ENCODE assay signal across 19 cellular contexts in genomic region chr10:73876566-73876965, GRCh38. TPM values are rescaled to one million over a fixed set of nuclear protein-coding genes. Genes with fewer than 3 reads are reported as not detected.
DNase-seq lines count a peak whose midpoint lies in the region; ATAC-seq, FAIRE-seq and TF ChIP-seq lines count a peak whose summit lies in the region.
"Had no signal": no experiment of that assay in that cellular context is flagged by ENCODE, and none has a peak within 500 bp of the region (broad histone marks: within the 10 kb centered on the region; RNA-seq: fewer than 3 reads in every experiment).

No MANE protein-coding gene starts in this region.

- no peak overlapping the region for H4K91ac ChIP-seq in H1 (replicated peaks; ENCODE audit: insufficient read length, low read length)

- TF ChIP-seq CTCF in HEK293 (tag by site-specific recombination; IDR thresholded peaks at IDR 0.05) (no peak), H1 (IDR thresholded peaks at IDR 0.05; ENCODE audit: control extremely low read depth in 1 of 3, insufficient read depth in 1 of 3, low read depth in 1 of 3, low read length in 3 of 3) (no peak), osteocyte (IDR thresholded peaks at IDR 0.05) (no peak), testis (IDR thresholded peaks at IDR 0.05) (no peak), A673 (conservative IDR thresholded peaks at IDR 0.05; ENCODE audit: low read depth, low read length) (no peak)

- no peak overlapping the region for H2BK20ac ChIP-seq in H1 (ENCODE audit: low read length)

- H3K9ac ChIP-seq in H1 (replicated peaks in 1 of 4; ENCODE audit: extremely low read depth in 1 of 4, low read depth in 3 of 4, low read length in 3 of 4): no peak overlapping the region

- H4K8ac ChIP-seq in H1 (ENCODE audit: extremely low read depth, insufficient read depth, low read length): no peak overlapping the region

- H3K4me3 Mint-ChIP-seq in CD4-positive, CD25-positive, alpha-beta regulatory T cell: peak overlapping the region in 2 of 4 donors; percentile 26 to 85
- no peak overlapping the region for H3K4me3 Mint-ChIP-seq in osteocyte (ENCODE audit: unreplicated experiment)
- H3K4me3 Mint-ChIP-seq in activated T-helper 2 cell treated with anti-CD3 and anti-CD28 coated beads, Interferon-gamma antibody, Interleukin-2, Interleukin-4, amounts not matched to agents 10 μg/mL and 5 μg/mL and 100 μg/mL, durations not matched to agents 14 hours and 24 hours and 36 hours (ENCODE audit: low read depth): no peak overlapping the region
- H3K4me3 Mint-ChIP-seq: dendritic cell treated with granulocyte-macrophage colony-stimulating factor and Interleukin-4, amounts not matched to agents 40 ng/mL and 50 ng/mL, for 4 days had no signal

- no peak overlapping the region for H3K14ac ChIP-seq in H1 (ENCODE audit: insufficient read length)

- H3K9me3 ChIP-seq in CD4-positive, CD25-positive, alpha-beta regulatory T cell (ENCODE audit: control insufficient read depth in 2 of 2, low read length in 2 of 2): no peaks in the 10 kb centered on the region
- H3K9me3 ChIP-seq in HEK293 (ENCODE audit: control insufficient read depth, insufficient read depth, low read depth, low read length) (no peaks in the 10 kb centered on the region), H1 (ENCODE audit: insufficient read depth in 2 of 2, low read depth in 1 of 2, low read length in 1 of 2) (no peaks in the 10 kb centered on the region), testis (no peaks in the 10 kb centered on the region), A673 (ENCODE audit: low read depth, low read length, poor library complexity, severe bottlenecking) (no peaks in the 10 kb centered on the region)
- H3K9me3 ChIP-seq: ovary, SJCRH30 had no signal

- H3K27ac Mint-ChIP-seq in CD4-positive, CD25-positive, alpha-beta regulatory T cell: peak overlapping the region in 2 of 3 donors; percentile 77 to 86
- peak overlapping the region; percentile 44 for H3K27ac Mint-ChIP-seq in osteocyte (ENCODE audit: unreplicated experiment)
- no peak overlapping the region for H3K27ac Mint-ChIP-seq in activated T-helper 2 cell treated with anti-CD3 and anti-CD28 coated beads, Interferon-gamma antibody, Interleukin-2, Interleukin-4, amounts not matched to agents 10 μg/mL and 5 μg/mL and 100 μg/mL, durations not matched to agents 14 hours and 24 hours and 36 hours
- H3K27ac Mint-ChIP-seq: activated naive CD4-positive, alpha-beta T cell treated with anti-CD3 and anti-CD28 coated beads, Interleukin-2, amount 50 U/mL, for 72 hours; dendritic cell treated with granulocyte-macrophage colony-stimulating factor and Interleukin-4, amounts not matched to agents 40 ng/mL and 50 ng/mL, for 4 days; H9 had no signal

- H3K56ac ChIP-seq in H1 (replicated peaks; ENCODE audit: insufficient read length, low read depth, low read length): no peak overlapping the region

- peaks cover 0 to 50% (median 29%) of the 10 kb centered on the region in 4 donors for H3K4me1 Mint-ChIP-seq in CD4-positive, CD25-positive, alpha-beta regulatory T cell
- H3K4me1 Mint-ChIP-seq in osteocyte (ENCODE audit: unreplicated experiment): peaks cover 45% of the 10 kb centered on the region
- H3K4me1 Mint-ChIP-seq in activated T-helper 2 cell treated with anti-CD3 and anti-CD28 coated beads, Interferon-gamma antibody, Interleukin-2, Interleukin-4, amounts not matched to agents 10 μg/mL and 5 μg/mL and 100 μg/mL, durations not matched to agents 14 hours and 24 hours and 36 hours (ENCODE audit: low read depth): peaks cover 49% of the 10 kb centered on the region

- no peak for TF ChIP-seq RAD21 in H1 (IDR thresholded peaks at IDR 0.05 in 1 of 2, conservative IDR thresholded peaks at IDR 0.05 in 1 of 2; ENCODE audit: low read depth in 2 of 2, low read length in 2 of 2)

- no peak overlapping the region for H3K18ac ChIP-seq in H1 (ENCODE audit: extremely low read depth, low read length)

- BruUV-seq in A673 (replicated peaks; lab: Mats Ljungman, UMichigan): no TSS peak

- TF ChIP-seq EP300 in H1 (IDR thresholded peaks at IDR 0.05; ENCODE audit: borderline replicate concordance in 1 of 2, low read depth in 2 of 2, low read length in 2 of 2): no peak

- H3K4ac ChIP-seq in H1 (replicated peaks; ENCODE audit: insufficient read length, low read depth, low read length): no peak overlapping the region

- CTCF ChIA-PET in HEK293 (lab: Yijun Ruan, JAX) (interaction anchor here (0.6 to 11.0 kb wide), 4 partner anchors 10 to 43 kb away, joined by 3 to 267 read pairs (median 6); no protein-coding TSS in a partner anchor), H1 (lab: Charles Lee; ENCODE audit: partially characterized antibody) (interaction anchor here (0.7 to 27.0 kb wide), 6 partner anchors 11 to 178 kb away, joined by 4 to 681 read pairs (median 148); no protein-coding TSS in a partner anchor), A673 (lab: Charles Lee) (no interaction called here)

- no peak overlapping the region for H3K23ac ChIP-seq in H1 (ENCODE audit: insufficient read length)

- no peak for ATAC-seq in CD4-positive, CD25-positive, alpha-beta regulatory T cell (ENCODE audit: low read depth in 2 of 2)
- no peak for ATAC-seq in GM19324 (IDR thresholded peaks at IDR 0.05; ENCODE audit: low FRiP score, unreplicated experiment)
- ATAC-seq: activated naive CD4-positive, alpha-beta T cell treated with anti-CD3 and anti-CD28 coated beads, Interleukin-2, amount 50 U/mL, for 72 hours had no signal

- H3K9me3 Mint-ChIP-seq in CD4-positive, CD25-positive, alpha-beta regulatory T cell: no peaks in the 10 kb centered on the region
- H3K9me3 Mint-ChIP-seq in osteocyte (ENCODE audit: unreplicated experiment): no peaks in the 10 kb centered on the region
- no peaks in the 10 kb centered on the region for H3K9me3 Mint-ChIP-seq in activated T-helper 2 cell treated with anti-CD3 and anti-CD28 coated beads, Interferon-gamma antibody, Interleukin-2, Interleukin-4, amounts not matched to agents 10 μg/mL and 5 μg/mL and 100 μg/mL, durations not matched to agents 14 hours and 24 hours and 36 hours
- H3K9me3 Mint-ChIP-seq: activated naive CD4-positive, alpha-beta T cell treated with anti-CD3 and anti-CD28 coated beads, Interleukin-2, amount 50 U/mL, for 72 hours; dendritic cell treated with granulocyte-macrophage colony-stimulating factor and Interleukin-4, amounts not matched to agents 40 ng/mL and 50 ng/mL, for 4 days; H9 had no signal

- peaks cover 0 to 18% of the 10 kb centered on the region in 2 experiments; a peak in 2 of 4 replicates for H3K79me2 ChIP-seq in H1 (ENCODE audit: control insufficient read depth in 1 of 2, insufficient read depth in 2 of 2, low read length in 2 of 2)

- H3K36me3 ChIP-seq in CD4-positive, CD25-positive, alpha-beta regulatory T cell (ENCODE audit: control insufficient read depth, insufficient read depth, low read length): no peaks in the 10 kb centered on the region
- peaks cover 0 to 8% of the 10 kb centered on the region in 2 experiments; a peak in 1 of 3 replicates for H3K36me3 ChIP-seq in HEK293 (ENCODE audit: control insufficient read depth in 2 of 2, insufficient read depth in 1 of 2, low read length in 2 of 2)
- H3K36me3 ChIP-seq in H1 (ENCODE audit: control insufficient read depth in 2 of 4, insufficient read depth in 4 of 4, low read length in 3 of 4): peaks cover 0 to 6% (median 4%) of the 10 kb centered on the region in 4 experiments; a peak in 4 of 8 replicates
- H3K36me3 ChIP-seq in testis (ENCODE audit: low read depth, missing control alignments): no peaks in the 10 kb centered on the region
- no peaks in the 10 kb centered on the region for H3K36me3 ChIP-seq in A673 (ENCODE audit: insufficient read depth, low read length, poor library complexity, severe bottlenecking)
- H3K36me3 ChIP-seq: ovary, SJCRH30 had no signal

- H3K4me3 ChIP-seq in CD4-positive, CD25-positive, alpha-beta regulatory T cell (ENCODE audit: low read depth, low read length): no peak overlapping the region
- H3K4me3 ChIP-seq in HEK293 (ENCODE audit: low read depth, low read length) (no peak overlapping the region), H1 (ENCODE audit: extremely low read depth in 1 of 4, insufficient read depth in 2 of 4, low read depth in 3 of 4, low read length in 4 of 4) (no peak overlapping the region), testis (no peak overlapping the region), A673 (ENCODE audit: low read depth, low read length, poor library complexity, severe bottlenecking) (no peak overlapping the region)
- H3K4me3 ChIP-seq: ovary, SJCRH30 had no signal

- H2AFZ ChIP-seq in H1 (ENCODE audit: low read length): no peak overlapping the region

- POLR2A ChIA-PET in HEK293 (lab: Yijun Ruan, JAX) (no interaction called here), H1 (lab: Charles Lee; ENCODE audit: partially characterized antibody) (interaction anchor here (0.7 to 1.6 kb wide), 2 partner anchors 90 kb away, joined by 3 read pairs; no protein-coding TSS in a partner anchor), A673 (lab: Charles Lee; ENCODE audit: low non-redundant PET) (no interaction called here)

- FAIRE-seq in H1 (lab: Jason Lieb, UNC): no peak
- FAIRE-seq: frontal cortex, GM19239 had no signal

- H2AK5ac ChIP-seq in H1 (ENCODE audit: low read depth, low read length): peak overlapping the region; percentile 82; the same call in 1 of the 2 replicates

- H3K27me3 Mint-ChIP-seq in CD4-positive, CD25-positive, alpha-beta regulatory T cell: no peaks in the 10 kb centered on the region
- H3K27me3 Mint-ChIP-seq in osteocyte (ENCODE audit: unreplicated experiment): no peaks in the 10 kb centered on the region
- no peaks in the 10 kb centered on the region for H3K27me3 Mint-ChIP-seq in activated T-helper 2 cell treated with anti-CD3 and anti-CD28 coated beads, Interferon-gamma antibody, Interleukin-2, Interleukin-4, amounts not matched to agents 10 μg/mL and 5 μg/mL and 100 μg/mL, durations not matched to agents 14 hours and 24 hours and 36 hours (ENCODE audit: low read depth)

- peaks cover 9% of the 10 kb centered on the region for H3K36me3 Mint-ChIP-seq in CD4-positive, CD25-positive, alpha-beta regulatory T cell
- peaks cover 2% of the 10 kb centered on the region for H3K36me3 Mint-ChIP-seq in osteocyte (ENCODE audit: unreplicated experiment)
- H3K36me3 Mint-ChIP-seq in activated T-helper 2 cell treated with anti-CD3 and anti-CD28 coated beads, Interferon-gamma antibody, Interleukin-2, Interleukin-4, amounts not matched to agents 10 μg/mL and 5 μg/mL and 100 μg/mL, durations not matched to agents 14 hours and 24 hours and 36 hours (ENCODE audit: low read depth): peaks cover 15% of the 10 kb centered on the region

- H3K23me2 ChIP-seq in H1 (ENCODE audit: low read depth, low read length): peaks cover 9% of the 10 kb centered on the region; the same call in 1 of the 2 replicates

- no peak overlapping the region for H2BK120ac ChIP-seq in H1 (replicated peaks; ENCODE audit: low read depth, low read length)

- intact Hi-C loops in testis (cut with DNase I; ENCODE audit: low total_unique reads): no loop called here
- intact Hi-C loops in activated T-helper 2 cell treated with anti-CD3 and anti-CD28 coated beads, Interferon-gamma antibody, Interleukin-2, Interleukin-4, amounts not matched to agents 10 μg/mL and 5 μg/mL and 100 μg/mL, durations not matched to agents 14 hours and 24 hours and 36 hours (cut with micrococcal nuclease): loop anchor here (10.0 kb wide), 1 partner anchor 92 kb away; the partner anchor contains the start of genes CHCHD1 and ZSWIM8
- intact Hi-C loops in A673 (cut with micrococcal nuclease; ENCODE audit: unreplicated experiment): no loop called here

- H3K27ac ChIP-seq in CD4-positive, CD25-positive, alpha-beta regulatory T cell (ENCODE audit: insufficient read depth, low read length, poor library complexity, severe bottlenecking): no peak overlapping the region
- H3K27ac ChIP-seq in HEK293 (ENCODE audit: extremely low read depth, low read depth, low read length) (no peak overlapping the region), H1 (ENCODE audit: low read depth, low read length) (no peak overlapping the region), testis (no peak overlapping the region), A673 (ENCODE audit: low read depth, low read length, poor library complexity, severe bottlenecking) (no peak overlapping the region)
- H3K27ac ChIP-seq: brain microvascular endothelial cell, ovary, SJCRH30 had no signal

- H3K4me2 ChIP-seq in H1 (ENCODE audit: insufficient read depth in 1 of 2, low read depth in 2 of 2, low read length in 2 of 2): no peak overlapping the region

- H3K4me1 ChIP-seq in CD4-positive, CD25-positive, alpha-beta regulatory T cell (ENCODE audit: control insufficient read depth, insufficient read depth, low read length, poor library complexity, severe bottlenecking): peaks cover 38% of the 10 kb centered on the region
- H3K4me1 ChIP-seq in HEK293 (ENCODE audit: control insufficient read depth, insufficient read depth, low read length): peaks cover 6% of the 10 kb centered on the region
- peaks cover 0 to 16% (median 9%) of the 10 kb centered on the region in 4 experiments; a peak in 6 of 7 replicates for H3K4me1 ChIP-seq in H1 (replicated peaks in 1 of 4; ENCODE audit: control insufficient read depth in 3 of 4, insufficient read depth in 4 of 4, low read length in 3 of 4)
- H3K4me1 ChIP-seq in testis: peaks cover 10% of the 10 kb centered on the region
- peaks cover 7% of the 10 kb centered on the region for H3K4me1 ChIP-seq in A673 (ENCODE audit: insufficient read depth, low read length, poor library complexity, severe bottlenecking)

- H3K79me1 ChIP-seq in H1 (ENCODE audit: low read depth, low read length): peaks cover 10% of the 10 kb centered on the region

- no peak overlapping the region for H2BK15ac ChIP-seq in H1 (ENCODE audit: low read length)

- H2BK5ac ChIP-seq in H1 (ENCODE audit: low read depth, low read length): no peak overlapping the region

- 0 out of 2 replicates have a peak overlapping the region, but pooled peaks have one; percentile 35 for H2BK12ac ChIP-seq in H1 (ENCODE audit: low read depth, low read length)

- no peak for TF ChIP-seq POLR2A in H1 (IDR thresholded peaks at IDR 0.05; ENCODE audit: control extremely low read depth in 1 of 2, low read depth in 2 of 2, low read length in 2 of 2)
- no peak for TF ChIP-seq POLR2A in testis (IDR thresholded peaks at IDR 0.05)

- no peak overlapping the region for H4K5ac ChIP-seq in H1 (ENCODE audit: insufficient read length, low read depth, low read length)

- no peak for DNase-seq in CD4-positive, CD25-positive, alpha-beta regulatory T cell
- DNase-seq in H1 (ENCODE audit: low read depth in 1 of 2, low spot score in 2 of 2) (no peak), osteocyte (ENCODE audit: extremely low spot score, unreplicated experiment) (no peak), testis (no peak), A673 (ENCODE audit: low spot score) (no peak)
- no peak for DNase-seq in activated T-helper 2 cell treated with anti-CD3 and anti-CD28 coated beads, Interferon-gamma antibody, Interleukin-2, Interleukin-4, amounts not matched to agents 10 μg/mL and 5 μg/mL and 100 μg/mL, durations not matched to agents 14 hours and 24 hours and 36 hours (ENCODE audit: low spot score)
- DNase-seq: NCI-H2029 treated with DMSO at 0.1 percent for 48 hours; NCI-H446 treated with DMSO at 0.1 percent for 48 hours; ovary; SJCRH30; stimulated activated CD4-positive, alpha-beta T cell treated with anti-CD3 and anti-CD28 coated beads, Interleukin-2, amount 100 ng/mL, for 48 hours had no signal

- no peaks in the 10 kb centered on the region for H3K27me3 ChIP-seq in CD4-positive, CD25-positive, alpha-beta regulatory T cell (ENCODE audit: control insufficient read depth, insufficient read depth, low read length)
- H3K27me3 ChIP-seq in H1 (replicated peaks in 1 of 4; ENCODE audit: control insufficient read depth in 3 of 4, extremely low read depth in 1 of 4, insufficient read depth in 3 of 4, low read length in 3 of 4): peaks cover 0 to 3% (median 0%) of the 10 kb centered on the region in 4 experiments; a peak in 1 of 7 replicates
- no peaks in the 10 kb centered on the region for H3K27me3 ChIP-seq in testis
- H3K27me3 ChIP-seq in A673 (replicated peaks; ENCODE audit: insufficient read depth, low read depth, low read length, poor library complexity): no peaks in the 10 kb centered on the region
- H3K27me3 ChIP-seq: brain microvascular endothelial cell, ovary, SJCRH30 had no signal

- H4K20me1 ChIP-seq in H1 (replicated peaks in 1 of 2; ENCODE audit: control insufficient read depth in 1 of 2, insufficient read depth in 2 of 2, low read length in 2 of 2): peaks cover 9 to 11% of the 10 kb centered on the region in 2 experiments

RNA-seq across cellular contexts. Expression of gene CAMK2G, which starts 2.2 kb away (rescaled TPM):
- total RNA-seq in CD4-positive, CD25-positive, alpha-beta regulatory T cell: 58.8 TPM
- polyA plus RNA-seq in CD4-positive, CD25-positive, alpha-beta regulatory T cell: 1 to 10 TPM; 4.3 to 5.3 (median 4.7) TPM
- 29.9 and 31.7 TPM in 2 replicates for total RNA-seq in H1 (2021; fragmentation: NEBNext Ultra II Directional; extraction: Animal tissue kit (Norgen Biotek cat#: 25700))
- polyA plus RNA-seq in H1 (2011; rRNA removed) (28.9 and 31.9 TPM in 2 replicates), testis (ENCODE audit: insufficient read depth, low read depth, low replicate concordance) (16.5 TPM)
- polyA plus RNA-seq in H1 (2011; cell fraction: cytosol; rRNA removed): 37.7 TPM
- 77.7 TPM for polyA plus RNA-seq in H1 (2011; cell fraction: nucleus; rRNA removed)
- polyA plus RNA-seq in H1 (2012, experiment 1 of 2): 31.3 to 38.7 TPM (median 34.5 TPM) in 4 replicates
- polyA plus RNA-seq in H1 (2012, experiment 2 of 2): 22.7 TPM
- 23.2 TPM for polyA plus RNA-seq in H1 (2013, experiment 1 of 2)
- 21.7 TPM for polyA plus RNA-seq in H1 (2013, experiment 2 of 2)
- polyA minus RNA-seq in H1 (2011; rRNA and poly(A)+ RNA removed): 38.9 and 49.0 TPM in 2 replicates
- polyA minus RNA-seq in H1 (2011; cell fraction: cytosol; rRNA and poly(A)+ RNA removed): 20.9 TPM
- 32.5 TPM for polyA minus RNA-seq in H1 (2011; cell fraction: nucleus; rRNA and poly(A)+ RNA removed)
- total RNA-seq in osteocyte (37.6 and 38.2 TPM in 2 replicates), testis (10 to 100 TPM; 25.4 to 29.7 TPM), A673 (2021) (32.7 and 40.3 TPM in 2 replicates)
- total RNA-seq in activated T-helper 2 cell treated with anti-CD3 and anti-CD28 coated beads, Interferon-gamma antibody, Interleukin-2, Interleukin-4, amounts not matched to agents 10 μg/mL and 5 μg/mL and 100 μg/mL, durations not matched to agents 14 hours and 24 hours and 36 hours: 25.8 and 26.4 TPM in 2 replicates

RNA-seq across cellular contexts. Expression of gene PLAU, which starts 34.4 kb away (rescaled TPM):
- total RNA-seq in CD4-positive, CD25-positive, alpha-beta regulatory T cell: 0.35 TPM
- not detected for polyA plus RNA-seq in CD4-positive, CD25-positive, alpha-beta regulatory T cell
- total RNA-seq in H1 (2021; fragmentation: NEBNext Ultra II Directional; extraction: Animal tissue kit (Norgen Biotek cat#: 25700)): 23.8 and 26.1 TPM in 2 replicates
- 15.8 and 16.2 TPM in 2 replicates for polyA plus RNA-seq in H1 (2011; rRNA removed)
- polyA plus RNA-seq in H1 (2011; cell fraction: cytosol; rRNA removed): 19.5 TPM
- polyA plus RNA-seq in H1 (2011; cell fraction: nucleus; rRNA removed): 21.1 TPM
- polyA plus RNA-seq in H1 (2012, experiment 1 of 2): 19.7 to 29.1 TPM (median 26.3 TPM) in 4 replicates
- 23.8 TPM for polyA plus RNA-seq in H1 (2012, experiment 2 of 2)
- polyA plus RNA-seq in H1 (2013, experiment 1 of 2): 30.9 TPM
- 32.5 TPM for polyA plus RNA-seq in H1 (2013, experiment 2 of 2)
- 9.7 and 10.8 TPM in 2 replicates for polyA minus RNA-seq in H1 (2011; rRNA and poly(A)+ RNA removed)
- polyA minus RNA-seq in H1 (2011; cell fraction: cytosol; rRNA and poly(A)+ RNA removed): 6.0 TPM
- 4.4 TPM for polyA minus RNA-seq in H1 (2011; cell fraction: nucleus; rRNA and poly(A)+ RNA removed)
- total RNA-seq in osteocyte: 112 and 118 TPM in 2 replicates
- 1 to 10 TPM in 1 of 2 donors, under 1 TPM in 1; 0.87 to 1.7 TPM for total RNA-seq in testis
- 13.6 TPM for polyA plus RNA-seq in testis (ENCODE audit: insufficient read depth, low read depth, low replicate concordance)
- total RNA-seq in activated T-helper 2 cell treated with anti-CD3 and anti-CD28 coated beads, Interferon-gamma antibody, Interleukin-2, Interleukin-4, amounts not matched to agents 10 μg/mL and 5 μg/mL and 100 μg/mL, durations not matched to agents 14 hours and 24 hours and 36 hours: 1.7 and 1.8 TPM in 2 replicates
- 6.9 and 8.3 TPM in 2 replicates for total RNA-seq in A673 (2021)
